Comparison of ENCODE assay signal across 3 cellular contexts in the genomic region with DNA sequence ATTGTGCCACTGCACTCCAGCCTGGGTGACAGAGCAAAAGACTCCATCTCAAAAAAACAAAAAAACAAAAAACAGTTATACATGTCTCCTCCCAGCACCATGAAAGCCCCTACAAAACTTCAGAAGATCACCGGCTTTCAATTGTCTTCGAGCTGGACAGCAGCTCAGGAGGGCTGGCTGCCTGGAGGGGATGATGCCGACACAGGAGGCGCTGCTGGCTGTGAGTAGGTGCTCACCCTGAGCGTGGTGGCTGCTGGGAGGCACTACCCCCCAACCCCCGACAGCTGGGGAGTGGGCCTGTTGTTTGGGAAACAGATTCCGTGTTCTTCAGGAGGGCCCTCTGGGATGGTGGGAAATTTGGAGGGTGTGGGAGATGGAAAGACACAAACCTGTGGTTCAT.
TF ChIP-seq lines count a peak whose summit lies in the region.

No MANE protein-coding gene starts in this region.

TF ChIP-seq in SK-N-SH, 30 proteins besides CTCF, POLR2A, EP300 and RAD21:
- TF ChIP-seq SIN3A (IDR thresholded peaks at IDR 0.05; ENCODE audit: borderline replicate concordance, low read depth, low read length) (no peak), GATA2 (CRISPR knock-in tag; IDR thresholded peaks at IDR 0.05) (no peak), GABPA (IDR thresholded peaks at IDR 0.05; ENCODE audit: low read depth) (no peak), EZH2phosphoT487 (IDR thresholded peaks at IDR 0.05; ENCODE audit: borderline replicate concordance, low read depth) (no peak), FOXM1 (IDR thresholded peaks at IDR 0.05; ENCODE audit: low read depth) (no peak)
- TF ChIP-seq, protein P1, sequence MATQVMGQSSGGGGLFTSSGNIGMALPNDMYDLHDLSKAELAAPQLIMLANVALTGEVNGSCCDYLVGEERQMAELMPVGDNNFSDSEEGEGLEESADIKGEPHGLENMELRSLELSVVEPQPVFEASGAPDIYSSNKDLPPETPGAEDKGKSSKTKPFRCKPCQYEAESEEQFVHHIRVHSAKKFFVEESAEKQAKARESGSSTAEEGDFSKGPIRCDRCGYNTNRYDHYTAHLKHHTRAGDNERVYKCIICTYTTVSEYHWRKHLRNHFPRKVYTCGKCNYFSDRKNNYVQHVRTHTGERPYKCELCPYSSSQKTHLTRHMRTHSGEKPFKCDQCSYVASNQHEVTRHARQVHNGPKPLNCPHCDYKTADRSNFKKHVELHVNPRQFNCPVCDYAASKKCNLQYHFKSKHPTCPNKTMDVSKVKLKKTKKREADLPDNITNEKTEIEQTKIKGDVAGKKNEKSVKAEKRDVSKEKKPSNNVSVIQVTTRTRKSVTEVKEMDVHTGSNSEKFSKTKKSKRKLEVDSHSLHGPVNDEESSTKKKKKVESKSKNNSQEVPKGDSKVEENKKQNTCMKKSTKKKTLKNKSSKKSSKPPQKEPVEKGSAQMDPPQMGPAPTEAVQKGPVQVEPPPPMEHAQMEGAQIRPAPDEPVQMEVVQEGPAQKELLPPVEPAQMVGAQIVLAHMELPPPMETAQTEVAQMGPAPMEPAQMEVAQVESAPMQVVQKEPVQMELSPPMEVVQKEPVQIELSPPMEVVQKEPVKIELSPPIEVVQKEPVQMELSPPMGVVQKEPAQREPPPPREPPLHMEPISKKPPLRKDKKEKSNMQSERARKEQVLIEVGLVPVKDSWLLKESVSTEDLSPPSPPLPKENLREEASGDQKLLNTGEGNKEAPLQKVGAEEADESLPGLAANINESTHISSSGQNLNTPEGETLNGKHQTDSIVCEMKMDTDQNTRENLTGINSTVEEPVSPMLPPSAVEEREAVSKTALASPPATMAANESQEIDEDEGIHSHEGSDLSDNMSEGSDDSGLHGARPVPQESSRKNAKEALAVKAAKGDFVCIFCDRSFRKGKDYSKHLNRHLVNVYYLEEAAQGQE (IDR thresholded peaks at IDR 0.05; ENCODE audit: low read depth, low read length) = peak; percentile 80
- TF ChIP-seq, protein P2, sequence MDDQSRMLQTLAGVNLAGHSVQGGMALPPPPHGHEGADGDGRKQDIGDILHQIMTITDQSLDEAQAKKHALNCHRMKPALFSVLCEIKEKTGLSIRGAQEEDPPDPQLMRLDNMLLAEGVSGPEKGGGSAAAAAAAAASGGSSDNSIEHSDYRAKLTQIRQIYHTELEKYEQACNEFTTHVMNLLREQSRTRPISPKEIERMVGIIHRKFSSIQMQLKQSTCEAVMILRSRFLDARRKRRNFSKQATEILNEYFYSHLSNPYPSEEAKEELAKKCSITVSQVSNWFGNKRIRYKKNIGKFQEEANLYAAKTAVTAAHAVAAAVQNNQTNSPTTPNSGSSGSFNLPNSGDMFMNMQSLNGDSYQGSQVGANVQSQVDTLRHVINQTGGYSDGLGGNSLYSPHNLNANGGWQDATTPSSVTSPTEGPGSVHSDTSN (IDR thresholded peaks at IDR 0.05) = no peak
- TF ChIP-seq, protein P3, sequence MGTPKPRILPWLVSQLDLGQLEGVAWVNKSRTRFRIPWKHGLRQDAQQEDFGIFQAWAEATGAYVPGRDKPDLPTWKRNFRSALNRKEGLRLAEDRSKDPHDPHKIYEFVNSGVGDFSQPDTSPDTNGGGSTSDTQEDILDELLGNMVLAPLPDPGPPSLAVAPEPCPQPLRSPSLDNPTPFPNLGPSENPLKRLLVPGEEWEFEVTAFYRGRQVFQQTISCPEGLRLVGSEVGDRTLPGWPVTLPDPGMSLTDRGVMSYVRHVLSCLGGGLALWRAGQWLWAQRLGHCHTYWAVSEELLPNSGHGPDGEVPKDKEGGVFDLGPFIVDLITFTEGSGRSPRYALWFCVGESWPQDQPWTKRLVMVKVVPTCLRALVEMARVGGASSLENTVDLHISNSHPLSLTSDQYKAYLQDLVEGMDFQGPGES (IDR thresholded peaks at IDR 0.05; ENCODE audit: low read depth, low read length) = no peak
TF ChIP-seq in SK-N-SH: peak in this region for 1.

TF ChIP-seq in SK-N-SH treated with all-trans-retinoic acid at 6 μM for 48 hours, 23 proteins besides CTCF, POLR2A, EP300 and RAD21:
- TF ChIP-seq ZNF8 (CRISPR knock-in tag; IDR thresholded peaks at IDR 0.05) = no peak
- TF ChIP-seq ZNF565 (CRISPR knock-in tag; conservative IDR thresholded peaks at IDR 0.05; ENCODE audit: low read depth) = no peak
- no peak for TF ChIP-seq GLIS3 (CRISPR knock-in tag; IDR thresholded peaks at IDR 0.05)
- TF ChIP-seq CSDC2 (CRISPR knock-in tag; IDR thresholded peaks at IDR 0.05) = no peak
- TF ChIP-seq ZC3H10 (CRISPR knock-in tag; IDR thresholded peaks at IDR 0.05) = no peak
- TF ChIP-seq, protein P4, sequence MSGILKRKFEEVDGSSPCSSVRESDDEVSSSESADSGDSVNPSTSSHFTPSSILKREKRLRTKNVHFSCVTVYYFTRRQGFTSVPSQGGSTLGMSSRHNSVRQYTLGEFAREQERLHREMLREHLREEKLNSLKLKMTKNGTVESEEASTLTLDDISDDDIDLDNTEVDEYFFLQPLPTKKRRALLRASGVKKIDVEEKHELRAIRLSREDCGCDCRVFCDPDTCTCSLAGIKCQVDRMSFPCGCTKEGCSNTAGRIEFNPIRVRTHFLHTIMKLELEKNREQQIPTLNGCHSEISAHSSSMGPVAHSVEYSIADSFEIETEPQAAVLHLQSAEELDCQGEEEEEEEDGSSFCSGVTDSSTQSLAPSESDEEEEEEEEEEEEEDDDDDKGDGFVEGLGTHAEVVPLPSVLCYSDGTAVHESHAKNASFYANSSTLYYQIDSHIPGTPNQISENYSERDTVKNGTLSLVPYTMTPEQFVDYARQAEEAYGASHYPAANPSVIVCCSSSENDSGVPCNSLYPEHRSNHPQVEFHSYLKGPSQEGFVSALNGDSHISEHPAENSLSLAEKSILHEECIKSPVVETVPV (CRISPR knock-in tag; IDR thresholded peaks at IDR 0.05) = no peak
- TF ChIP-seq TOX (CRISPR knock-in tag; IDR thresholded peaks at IDR 0.05; ENCODE audit: borderline replicate concordance) = no peak
- TF ChIP-seq, protein P5, sequence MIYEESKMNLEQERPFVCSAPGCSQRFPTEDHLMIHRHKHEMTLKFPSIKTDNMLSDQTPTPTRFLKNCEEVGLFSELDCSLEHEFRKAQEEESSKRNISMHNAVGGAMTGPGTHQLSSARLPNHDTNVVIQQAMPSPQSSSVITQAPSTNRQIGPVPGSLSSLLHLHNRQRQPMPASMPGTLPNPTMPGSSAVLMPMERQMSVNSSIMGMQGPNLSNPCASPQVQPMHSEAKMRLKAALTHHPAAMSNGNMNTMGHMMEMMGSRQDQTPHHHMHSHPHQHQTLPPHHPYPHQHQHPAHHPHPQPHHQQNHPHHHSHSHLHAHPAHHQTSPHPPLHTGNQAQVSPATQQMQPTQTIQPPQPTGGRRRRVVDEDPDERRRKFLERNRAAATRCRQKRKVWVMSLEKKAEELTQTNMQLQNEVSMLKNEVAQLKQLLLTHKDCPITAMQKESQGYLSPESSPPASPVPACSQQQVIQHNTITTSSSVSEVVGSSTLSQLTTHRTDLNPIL (CRISPR knock-in tag; IDR thresholded peaks at IDR 0.05; ENCODE audit: low read depth) = no peak
- TF ChIP-seq ZNF70 (CRISPR knock-in tag; IDR thresholded peaks at IDR 0.05) = no peak
- no peak for TF ChIP-seq SNAI2 (CRISPR knock-in tag; IDR thresholded peaks at IDR 0.05)
- TF ChIP-seq ZFP30 (CRISPR knock-in tag; IDR thresholded peaks at IDR 0.05) = no peak
- TF ChIP-seq OSR1 (CRISPR knock-in tag; IDR thresholded peaks at IDR 0.05) = no peak
- no peak for TF ChIP-seq RARB (CRISPR knock-in tag; IDR thresholded peaks at IDR 0.05)
TF ChIP-seq in SK-N-SH treated with all-trans-retinoic acid at 6 μM for 48 hours: peak in this region for 0.

TF ChIP-seq in HEK293, 187 proteins besides CTCF, POLR2A, EP300 and RAD21:
- TF ChIP-seq ZFP3 (tag by site-specific recombination; IDR thresholded peaks at IDR 0.05; ENCODE audit: low read depth) (no peak), ZNF341 (tag by site-specific recombination; IDR thresholded peaks at IDR 0.05; ENCODE audit: low read depth) (no peak)
- TF ChIP-seq, protein P1 (tag by site-specific recombination; IDR thresholded peaks at IDR 0.05) = peak; percentile 77
